1 cellular context compared by ENCODE assay signal in genomic region chr21:42809171-42809570, GRCh38.
TF ChIP-seq lines count a peak whose summit lies in the region.

No MANE protein-coding gene starts in this region.

TF ChIP-seq in H1, 55 proteins besides CTCF, POLR2A, EP300 and RAD21 (continued from another document):
- no peak for TF ChIP-seq SAP30 (IDR thresholded peaks at IDR 0.05; ENCODE audit: insufficient read depth, insufficient replicate concordance, low read length)
- TF ChIP-seq SRF (IDR thresholded peaks at IDR 0.05; ENCODE audit: low read depth, low read length), result no peak
- no peak for TF ChIP-seq KDM1A (IDR thresholded peaks at IDR 0.05; ENCODE audit: borderline replicate concordance, low read length)
- TF ChIP-seq JUN (IDR thresholded peaks at IDR 0.05; ENCODE audit: low read depth, low read length), result no peak
- no peak for TF ChIP-seq SP2 (IDR thresholded peaks at IDR 0.05; ENCODE audit: low read length)
- TF ChIP-seq TEAD4 (IDR thresholded peaks at IDR 0.05; ENCODE audit: low read depth, low read length), result no peak
